30 cellular contexts compared by ENCODE assay signal in genomic region chr7:2325028-2325625, GRCh38. TPM values are rescaled to one million over a fixed set of nuclear protein-coding genes. Genes with fewer than 3 reads are reported as not detected.
DNase-seq lines count a peak whose midpoint lies in the region; ATAC-seq, FAIRE-seq and TF ChIP-seq lines count a peak whose summit lies in the region.
"Had no signal": no experiment of that assay in that cellular context is flagged by ENCODE, and none has a peak within 500 bp of the region (broad histone marks: within the 10 kb centered on the region; RNA-seq: fewer than 3 reads in every experiment).

No MANE protein-coding gene starts in this region.

- H2AFZ ChIP-seq in HepG2 (ENCODE audit: low read length) = no peak overlapping the region

- H3K27me3 ChIP-seq in right lobe of liver = no peaks in the 10 kb centered on the region
- H3K27me3 ChIP-seq in HepG2 (ENCODE audit: control insufficient read depth in 1 of 2, insufficient read depth in 2 of 2, low read length in 2 of 2) = no peaks in the 10 kb centered on the region
- H3K27me3 ChIP-seq in gastroesophageal sphincter = no peaks in the 10 kb centered on the region
- no peaks in the 10 kb centered on the region for H3K27me3 ChIP-seq in upper lobe of right lung
- H3K27me3 ChIP-seq: ovary, thyroid gland had no signal

- 42% methylated on average over 5 of the region's 5 CpGs for WGBS in right lobe of liver (ENCODE audit: insufficient coverage, low coverage, low lambda C conversion rate, missing lambda C conversion rate)
- 65% methylated on average over 5 of the region's 5 CpGs for WGBS in HepG2 (ENCODE audit: low lambda C conversion rate)
- WGBS in gastroesophageal sphincter (ENCODE audit: low coverage in 1 of 2), 2 donors = 35 to 49% methylated on average over 3 to 5 of the region's 5 CpGs

- TF ChIP-seq RAD21 in HepG2 (CRISPR knock-in tag; IDR thresholded peaks at IDR 0.05) = no peak

- ATAC-seq in right lobe of liver (peak in 3 of 4 donors; percentile 26 to 51 (median 38)), HepG2 (no peak), gastroesophageal sphincter (no peak), upper lobe of right lung (peak; percentile 58), HG03025 (IDR thresholded peaks at IDR 0.05; ENCODE audit: low FRiP score, unreplicated experiment) (no peak)
- ATAC-seq: activated T-cell treated with anti-CD3 and anti-CD28 coated beads, Interleukin-2, amount 50 U/mL, for 72 hours; naive thymus-derived CD4-positive, alpha-beta T cell; Panc1 had no signal

- H3K4me2 ChIP-seq in HepG2 (ENCODE audit: low read depth, low read length) = no peak overlapping the region

- TF ChIP-seq EP300 in HepG2 (IDR thresholded peaks at IDR 0.05; ENCODE audit: low read depth in 2 of 2, low read length in 2 of 2) (no peak), HepG2 (CRISPR knock-in tag; IDR thresholded peaks at IDR 0.05; ENCODE audit: borderline replicate concordance) (no peak), gastroesophageal sphincter (IDR thresholded peaks at IDR 0.05) (no peak)

- H3K27ac ChIP-seq in right lobe of liver (no peak overlapping the region), HepG2 (ENCODE audit: extremely low read length, insufficient read depth, low read length) (no peak overlapping the region), gastroesophageal sphincter (peak overlapping the region in 3 of 4 donors; percentile 1 to 14 (median 2)), upper lobe of right lung (peak overlapping the region; percentile 47)
- H3K27ac ChIP-seq: ovary, SK-N-MC, thyroid gland had no signal

- CTCF ChIA-PET in HepG2 (lab: Yijun Ruan, JAX; ENCODE audit: low intra/inter-chr PET ratio, low total read pairs) = no interaction called here

- no peaks in the 10 kb centered on the region for H3K9me3 ChIP-seq in right lobe of liver
- no peaks in the 10 kb centered on the region for H3K9me3 ChIP-seq in HepG2 (ENCODE audit: low read length)
- no peaks in the 10 kb centered on the region for H3K9me3 ChIP-seq in gastroesophageal sphincter
- H3K9me3 ChIP-seq in upper lobe of right lung = no peaks in the 10 kb centered on the region
- H3K9me3 ChIP-seq: ovary, thyroid gland had no signal

- H4K20me1 ChIP-seq in HepG2 (ENCODE audit: insufficient read depth, low read length) = no peaks in the 10 kb centered on the region

- H3K36me3 ChIP-seq in right lobe of liver (no peaks in the 10 kb centered on the region), HepG2 (replicated peaks in 1 of 2; ENCODE audit: control insufficient read depth in 1 of 2, insufficient read depth in 2 of 2, low read length in 2 of 2) (no peaks in the 10 kb centered on the region), gastroesophageal sphincter (no peaks in the 10 kb centered on the region), upper lobe of right lung (no peaks in the 10 kb centered on the region)
- H3K36me3 ChIP-seq: ovary, thyroid gland had no signal

- DNase-seq in right lobe of liver (no peak), HepG2 (ENCODE audit: low spot score) (no peak), SKM-1 (lab: John Stamatoyannopoulos, UW; ENCODE audit: unreplicated experiment) (peak; percentile 37), upper lobe of right lung (no peak), GM13977 (ENCODE audit: low spot score) (no peak), GM12892 (ENCODE audit: insufficient read length) (no peak)
- DNase-seq: ACHN; activated naive CD4-positive, alpha-beta T cell treated with anti-CD3 and anti-CD28 coated beads, Interleukin-2, amount 50 U/mL, for 16 hours; activated T-cell treated with anti-CD3 and anti-CD28 coated beads, Interleukin-2, amount 50 U/mL, for 72 hours; CD4-positive, alpha-beta memory T cell; cerebellar nuclear complex; DND-41; effector CD4-positive, alpha-beta T cell; hypothalamus; islet precursor cell; mesendoderm; naive thymus-derived CD4-positive, alpha-beta T cell; NCI-H187; NCI-H226; NCI-H82; ovary; stimulated activated CD4-positive, alpha-beta T cell treated with anti-CD3 and anti-CD28 coated beads, Interleukin-1b, Interleukin-23, amount 100 ng/mL, for 48 hours; stimulated activated naive CD4-positive, alpha-beta T cell; T-helper 9 cell; thyroid gland had no signal

- FAIRE-seq in HepG2 (lab: Jason Lieb, UNC) = no peak
- FAIRE-seq in GM12892 (lab: Jason Lieb, UNC) = no peak
- FAIRE-seq: frontal cortex had no signal

- H3K9ac ChIP-seq in HepG2 (ENCODE audit: insufficient read depth, low read depth, low read length) = no peak overlapping the region

- no peaks in the 10 kb centered on the region for H3K79me2 ChIP-seq in HepG2 (ENCODE audit: insufficient read depth, low read length)

- no TSS peak for BruUV-seq in HepG2 (replicated peaks; lab: Mats Ljungman, UMichigan)

- no peak for TF ChIP-seq CTCF in right lobe of liver (IDR thresholded peaks at IDR 0.05)
- no peak for TF ChIP-seq CTCF in HepG2 (CRISPR knock-in tag; IDR thresholded peaks at IDR 0.05)
- no peak for TF ChIP-seq CTCF in gastroesophageal sphincter (IDR thresholded peaks at IDR 0.05)
- no peak for TF ChIP-seq CTCF in upper lobe of right lung (IDR thresholded peaks at IDR 0.05)
- TF ChIP-seq CTCF in GM13977 (IDR thresholded peaks at IDR 0.05; ENCODE audit: extremely low read depth, insufficient read depth, missing control alignments) = no peak

- in situ Hi-C loops in HepG2 (cut with HindIII; ENCODE audit: extremely low pct_ligation_motif_present, low pct_unique_long_range_greater_than_20kb) (no loop called here), GM13977 (cut with MboI; ENCODE audit: low pct_unique_long_range_greater_than_20kb, low sequenced_read_pairs, unreplicated experiment) (loop anchor here (25.0 kb wide), 2 partner anchors 213 to 763 kb away; partner anchors contain the start of genes PSMG3 and TMEM184A)

- intact Hi-C loops in right lobe of liver (cut with DNase I) = no loop called here
- intact Hi-C loops in HepG2 (cut with micrococcal nuclease; ENCODE audit: unreplicated experiment) = no loop called here
- intact Hi-C loops in upper lobe of right lung (cut with DNase I) = no loop called here

- H3K4me1 ChIP-seq in right lobe of liver = no peaks in the 10 kb centered on the region
- no peaks in the 10 kb centered on the region for H3K4me1 ChIP-seq in HepG2 (ENCODE audit: insufficient read depth, low read length)
- no peaks in the 10 kb centered on the region for H3K4me1 ChIP-seq in gastroesophageal sphincter
- no peaks in the 10 kb centered on the region for H3K4me1 ChIP-seq in upper lobe of right lung
- H3K4me1 ChIP-seq: thyroid gland had no signal

- POLR2A ChIA-PET in HepG2 (lab: Yijun Ruan, JAX) = no interaction called here

- TF ChIP-seq POLR2A in right lobe of liver (IDR thresholded peaks at IDR 0.05) (no peak), HepG2 (IDR thresholded peaks at IDR 0.05; ENCODE audit: insufficient read depth in 1 of 2, low read depth in 2 of 2, low read length in 2 of 2) (no peak), gastroesophageal sphincter (IDR thresholded peaks at IDR 0.05) (no peak), GM12892 (IDR thresholded peaks at IDR 0.05; ENCODE audit: low read depth, low read length) (no peak)

- H3K4me3 ChIP-seq in right lobe of liver = no peak overlapping the region
- no peak overlapping the region for H3K4me3 ChIP-seq in HepG2 (replicated peaks in 1 of 3; ENCODE audit: insufficient read depth in 1 of 3, low read depth in 2 of 3, low read length in 3 of 3)
- no peak overlapping the region for H3K4me3 ChIP-seq in gastroesophageal sphincter
- no peak overlapping the region for H3K4me3 ChIP-seq in upper lobe of right lung
- H3K4me3 ChIP-seq: ovary, SK-N-MC, thyroid gland had no signal

RNA-seq across cellular contexts. Expression of gene SNX8, which starts 10.9 kb away (rescaled TPM):
- total RNA-seq in right lobe of liver (10 to 100 TPM in 5 of 6 experiments, 1 to 10 TPM in 1; 9.1 to 26.2 (median 13.0) TPM), HepG2 (2016; rRNA removed; fragmentation: Illumina TruSeq; extraction: Trizol) (20.6 and 33.7 TPM in 2 replicates), gastroesophageal sphincter (10 to 100 TPM in 2 of 4 donors, 1 to 10 TPM in 2; 8.7 to 17.8 (median 9.8) TPM), upper lobe of right lung (60.1 TPM)
- total RNA-seq in HepG2 (2016; cell fraction: cytosol; rRNA removed; fragmentation: Illumina TruSeq; extraction: Trizol; ENCODE audit: low read depth) = 10.1 and 10.2 TPM in 2 replicates
- 22.2 and 35.3 TPM in 2 replicates for total RNA-seq in HepG2 (2016; cell fraction: insoluble cytoplasmic fraction; rRNA removed; fragmentation: Illumina TruSeq; extraction: Trizol)
- 13.0 and 13.3 TPM in 2 replicates for total RNA-seq in HepG2 (2016; cell fraction: membrane; rRNA removed; fragmentation: Illumina TruSeq; extraction: Trizol)
- total RNA-seq in HepG2 (2016; cell fraction: nucleus; rRNA removed; fragmentation: Illumina TruSeq; extraction: Trizol) = 18.8 and 19.1 TPM in 2 replicates
- 45.2 and 46.2 TPM in 2 replicates for polyA plus RNA-seq in HepG2 (2011; rRNA removed)
- 17.4 and 28.0 TPM in 2 replicates for polyA plus RNA-seq in HepG2 (2011; cell fraction: cytosol; rRNA removed)
- 34.3 and 35.3 TPM in 2 replicates for polyA plus RNA-seq in HepG2 (2011; cell fraction: nucleus; rRNA removed)
- 22.7 and 25.0 TPM in 2 replicates for polyA plus RNA-seq in HepG2 (2012)
- polyA plus RNA-seq in HepG2 (2016; cell fraction: cytosol; fragmentation: Illumina TruSeq; extraction: Trizol; ENCODE audit: low read depth) = 8.9 and 11.6 TPM in 2 replicates
- 46.0 and 46.5 TPM in 2 replicates for polyA plus RNA-seq in HepG2 (2016; cell fraction: insoluble cytoplasmic fraction; fragmentation: Illumina TruSeq; extraction: Trizol; ENCODE audit: low read depth)
- 14.2 and 16.9 TPM in 2 replicates for polyA plus RNA-seq in HepG2 (2016; cell fraction: membrane; fragmentation: Illumina TruSeq; extraction: Trizol; ENCODE audit: low read depth)
- 34.2 and 34.5 TPM in 2 replicates for polyA plus RNA-seq in HepG2 (2016; cell fraction: nucleus; fragmentation: Illumina TruSeq; extraction: Trizol; ENCODE audit: insufficient read depth, low read depth)
- polyA minus RNA-seq in HepG2 (2011; rRNA and poly(A)+ RNA removed; ENCODE audit: low replicate concordance) = 102 and 111 TPM in 2 replicates
- 18.2 and 21.3 TPM in 2 replicates for polyA minus RNA-seq in HepG2 (2011; cell fraction: cytosol; rRNA and poly(A)+ RNA removed)
- polyA minus RNA-seq in HepG2 (2011; cell fraction: nucleus; rRNA and poly(A)+ RNA removed) = 8.0 and 15.6 TPM in 2 replicates
- 57.1 TPM for polyA plus RNA-seq in GM12892 (2012; ENCODE audit: missing spikeins)

RNA-seq across cellular contexts. Expression of gene EIF3B, which starts 29.5 kb away (rescaled TPM):
- total RNA-seq in right lobe of liver (10 to 100 TPM; 61.6 to 93.3 (median 68.3) TPM), HepG2 (2016; rRNA removed; fragmentation: Illumina TruSeq; extraction: Trizol) (241 and 244 TPM in 2 replicates), gastroesophageal sphincter (100 to 1,000 TPM; 126 to 147 (median 137) TPM), upper lobe of right lung (107 TPM)
- total RNA-seq in HepG2 (2016; cell fraction: cytosol; rRNA removed; fragmentation: Illumina TruSeq; extraction: Trizol; ENCODE audit: low read depth) = 49.6 and 52.0 TPM in 2 replicates
- total RNA-seq in HepG2 (2016; cell fraction: insoluble cytoplasmic fraction; rRNA removed; fragmentation: Illumina TruSeq; extraction: Trizol) = 219 and 236 TPM in 2 replicates
- 63.0 and 67.9 TPM in 2 replicates for total RNA-seq in HepG2 (2016; cell fraction: membrane; rRNA removed; fragmentation: Illumina TruSeq; extraction: Trizol)
- 134 and 151 TPM in 2 replicates for total RNA-seq in HepG2 (2016; cell fraction: nucleus; rRNA removed; fragmentation: Illumina TruSeq; extraction: Trizol)
- polyA plus RNA-seq in HepG2 (2011; rRNA removed) = 91.2 and 92.2 TPM in 2 replicates
- polyA plus RNA-seq in HepG2 (2011; cell fraction: cytosol; rRNA removed) = 70.3 and 78.7 TPM in 2 replicates
- 243 and 250 TPM in 2 replicates for polyA plus RNA-seq in HepG2 (2011; cell fraction: nucleus; rRNA removed)
- 151 and 176 TPM in 2 replicates for polyA plus RNA-seq in HepG2 (2012)
- polyA plus RNA-seq in HepG2 (2016; cell fraction: cytosol; fragmentation: Illumina TruSeq; extraction: Trizol; ENCODE audit: low read depth) = 11.2 and 14.3 TPM in 2 replicates
- 177 and 198 TPM in 2 replicates for polyA plus RNA-seq in HepG2 (2016; cell fraction: insoluble cytoplasmic fraction; fragmentation: Illumina TruSeq; extraction: Trizol; ENCODE audit: low read depth)
- 27.4 and 32.0 TPM in 2 replicates for polyA plus RNA-seq in HepG2 (2016; cell fraction: membrane; fragmentation: Illumina TruSeq; extraction: Trizol; ENCODE audit: low read depth)
- polyA plus RNA-seq in HepG2 (2016; cell fraction: nucleus; fragmentation: Illumina TruSeq; extraction: Trizol; ENCODE audit: insufficient read depth, low read depth) = 244 and 264 TPM in 2 replicates
- 152 and 244 TPM in 2 replicates for polyA minus RNA-seq in HepG2 (2011; rRNA and poly(A)+ RNA removed; ENCODE audit: low replicate concordance)
- polyA minus RNA-seq in HepG2 (2011; cell fraction: cytosol; rRNA and poly(A)+ RNA removed) = 100 and 101 TPM in 2 replicates
- polyA minus RNA-seq in HepG2 (2011; cell fraction: nucleus; rRNA and poly(A)+ RNA removed) = 124 and 130 TPM in 2 replicates
- polyA plus RNA-seq in GM12892 (2012; ENCODE audit: missing spikeins) = 131 TPM

Comparison
In these comparisons a context has a peak if more than half of its experiments do, and no peak if none do; other contexts are left out.
1. ATAC-seq: peak in right lobe of liver (3 of 4) and upper lobe of right lung (single experiment); none in HepG2 (single experiment), gastroesophageal sphincter (single experiment) and HG03025 (single experiment).
2. H3K27ac ChIP-seq: peak in gastroesophageal sphincter (3 of 4) and upper lobe of right lung (single experiment); none in right lobe of liver (0 of 3) and HepG2 (single experiment).